Comparison of ENCODE assay signal across 8 cellular contexts in the genomic region with DNA sequence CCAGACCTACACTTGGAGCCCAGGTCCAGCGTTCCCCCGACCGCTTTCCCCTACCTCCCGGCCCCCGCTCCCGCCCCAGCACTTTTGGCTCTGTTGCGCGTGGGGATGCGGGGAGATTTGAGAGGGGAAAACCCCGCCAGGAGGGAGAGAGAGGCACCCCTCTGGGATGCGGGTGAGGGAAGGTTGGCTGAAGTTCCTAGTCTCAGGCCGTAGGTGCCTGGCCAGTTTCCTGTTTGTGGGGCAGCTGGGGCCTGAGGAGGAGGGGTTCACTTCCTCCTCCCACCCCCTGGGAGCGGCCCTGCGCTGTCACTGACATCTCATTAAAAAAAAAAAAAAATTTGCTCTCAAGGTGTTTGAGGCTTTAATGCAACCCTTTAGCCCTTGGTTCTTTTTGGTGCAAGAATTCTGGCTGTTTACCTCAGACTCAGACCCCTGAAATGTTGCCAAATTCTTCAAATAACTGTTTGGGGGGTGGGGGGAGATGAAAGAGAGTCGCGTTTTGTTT. TPM values are rescaled to one million over a fixed set of nuclear protein-coding genes. Genes with fewer than 3 reads are reported as not detected.
DNase-seq lines count a peak whose midpoint lies in the region; ATAC-seq lines count a peak whose summit lies in the region.

No MANE protein-coding gene starts in this region.

- no peaks in the 10 kb centered on the region for H3K9me3 ChIP-seq in iPS-15b (ENCODE audit: control insufficient read depth, insufficient read depth, low read length)

- DNase-seq in activated CD4-positive, alpha-beta T cell treated with anti-CD3 and anti-CD28 coated beads, Interleukin-2, amount 10 ng/mL, durations not matched to agents 24 days and 14 days: no peak
- DNase-seq in activated CD4-positive, alpha-beta T cell treated with anti-CD3 and anti-CD28 coated beads for 1 hour: no peak
- DNase-seq in inferior parietal cortex (ENCODE audit: extremely low spot score): no peak

- peak overlapping the region; percentile 76 for H3K4me3 ChIP-seq in iPS-15b (ENCODE audit: low read depth, low read length)

- intact Hi-C loops in activated CD4-positive, alpha-beta T cell treated with anti-CD3 and anti-CD28 coated beads, Interleukin-2, amount 10 ng/mL, durations not matched to agents 24 days and 14 days (cut with micrococcal nuclease): loop anchor here (5.0 to 10.0 kb wide), 3 partner anchors 217 to 754 kb away; partner anchors contain the start of genes ACAP2 and HES1

- H3K27me3 Mint-ChIP-seq in activated CD4-positive, alpha-beta T cell treated with anti-CD3 and anti-CD28 coated beads, Interleukin-2, amount 10 ng/mL, durations not matched to agents 24 days and 14 days: peaks cover 53% of the 10 kb centered on the region
- H3K27me3 Mint-ChIP-seq in activated naive CD8-positive, alpha-beta T cell: peaks cover 1% of the 10 kb centered on the region
- H3K27me3 Mint-ChIP-seq in stimulated activated memory B cell treated with anti-CD40 and anti-IgM and Interleukin-4, amounts not matched to agents 10 μg/mL and 1 μg/mL and 100 μg/mL, for 72 hours: no peaks in the 10 kb centered on the region

- peaks cover 37% of the 10 kb centered on the region for H3K27me3 ChIP-seq in iPS-15b (ENCODE audit: control insufficient read depth, insufficient read depth, low read length)

- no peaks in the 10 kb centered on the region for H3K9me3 Mint-ChIP-seq in activated CD4-positive, alpha-beta T cell treated with anti-CD3 and anti-CD28 coated beads, Interleukin-2, amount 10 ng/mL, durations not matched to agents 24 days and 14 days
- no peaks in the 10 kb centered on the region for H3K9me3 Mint-ChIP-seq in activated naive CD8-positive, alpha-beta T cell (ENCODE audit: low read depth)
- H3K9me3 Mint-ChIP-seq in stimulated activated memory B cell treated with anti-CD40 and anti-IgM and Interleukin-4, amounts not matched to agents 10 μg/mL and 1 μg/mL and 100 μg/mL, for 72 hours: peaks cover 3% of the 10 kb centered on the region

- no peaks in the 10 kb centered on the region for H3K4me1 ChIP-seq in iPS-15b (ENCODE audit: control insufficient read depth, insufficient read depth, low read length)

- peak overlapping the region; percentile 26 for H3K4me3 Mint-ChIP-seq in activated CD4-positive, alpha-beta T cell treated with anti-CD3 and anti-CD28 coated beads, Interleukin-2, amount 10 ng/mL, durations not matched to agents 24 days and 14 days
- peak overlapping the region; percentile 81 for H3K4me3 Mint-ChIP-seq in activated naive CD8-positive, alpha-beta T cell
- peak overlapping the region; percentile 98 for H3K4me3 Mint-ChIP-seq in stimulated activated memory B cell treated with anti-CD40 and anti-IgM and Interleukin-4, amounts not matched to agents 10 μg/mL and 1 μg/mL and 100 μg/mL, for 72 hours

- H3K27ac Mint-ChIP-seq in activated CD4-positive, alpha-beta T cell treated with anti-CD3 and anti-CD28 coated beads, Interleukin-2, amount 10 ng/mL, durations not matched to agents 24 days and 14 days: no peak overlapping the region
- H3K27ac Mint-ChIP-seq in activated naive CD8-positive, alpha-beta T cell: no peak overlapping the region
- peak overlapping the region; percentile 88 for H3K27ac Mint-ChIP-seq in stimulated activated memory B cell treated with anti-CD40 and anti-IgM and Interleukin-4, amounts not matched to agents 10 μg/mL and 1 μg/mL and 100 μg/mL, for 72 hours

- peaks cover 40% of the 10 kb centered on the region for H3K4me1 Mint-ChIP-seq in activated CD4-positive, alpha-beta T cell treated with anti-CD3 and anti-CD28 coated beads, Interleukin-2, amount 10 ng/mL, durations not matched to agents 24 days and 14 days
- H3K4me1 Mint-ChIP-seq in activated naive CD8-positive, alpha-beta T cell (ENCODE audit: low read depth): peaks cover 43% of the 10 kb centered on the region
- peaks cover 73% of the 10 kb centered on the region for H3K4me1 Mint-ChIP-seq in stimulated activated memory B cell treated with anti-CD40 and anti-IgM and Interleukin-4, amounts not matched to agents 10 μg/mL and 1 μg/mL and 100 μg/mL, for 72 hours

- peaks cover 2% of the 10 kb centered on the region for H3K36me3 Mint-ChIP-seq in activated CD4-positive, alpha-beta T cell treated with anti-CD3 and anti-CD28 coated beads, Interleukin-2, amount 10 ng/mL, durations not matched to agents 24 days and 14 days (ENCODE audit: low read depth)
- no peaks in the 10 kb centered on the region for H3K36me3 Mint-ChIP-seq in activated naive CD8-positive, alpha-beta T cell
- peaks cover 4% of the 10 kb centered on the region for H3K36me3 Mint-ChIP-seq in stimulated activated memory B cell treated with anti-CD40 and anti-IgM and Interleukin-4, amounts not matched to agents 10 μg/mL and 1 μg/mL and 100 μg/mL, for 72 hours

- no peak overlapping the region for H3K9ac ChIP-seq in iPS-15b (ENCODE audit: low read depth, low read length)

- H3K36me3 ChIP-seq in iPS-15b (ENCODE audit: control insufficient read depth, insufficient read depth, low read length): no peaks in the 10 kb centered on the region

- ATAC-seq in HG03520 (IDR thresholded peaks at IDR 0.05; ENCODE audit: unreplicated experiment): peak; percentile 23
- ATAC-seq in stimulated activated memory B cell treated with anti-CD40 and anti-IgM and Interleukin-4, amounts not matched to agents 10 μg/mL and 1 μg/mL and 100 μg/mL, for 72 hours: peak; percentile 69
- no peak for ATAC-seq in activated CD4-positive, CD25-positive, alpha-beta regulatory T cell treated with anti-CD3 and anti-CD28 coated beads, Interleukin-2, amount 50 U/mL, for 24 hours

RNA-seq across cellular contexts. Expression of gene FAM43A, which starts 2.6 kb away (rescaled TPM):
- total RNA-seq in activated CD4-positive, alpha-beta T cell treated with anti-CD3 and anti-CD28 coated beads, Interleukin-2, amount 10 ng/mL, durations not matched to agents 24 days and 14 days: 7.0 TPM in 2 replicates

RNA-seq across cellular contexts. Expression of gene LSG1, which starts 16.3 kb away (rescaled TPM):
- total RNA-seq in activated CD4-positive, alpha-beta T cell treated with anti-CD3 and anti-CD28 coated beads, Interleukin-2, amount 10 ng/mL, durations not matched to agents 24 days and 14 days: 59.0 and 60.2 TPM in 2 replicates

RNA-seq across cellular contexts. Expression of gene TMEM44, which starts 55.0 kb away (rescaled TPM):
- 2.4 and 2.8 TPM in 2 replicates for total RNA-seq in activated CD4-positive, alpha-beta T cell treated with anti-CD3 and anti-CD28 coated beads, Interleukin-2, amount 10 ng/mL, durations not matched to agents 24 days and 14 days

Comparison
In these comparisons a context has a peak if more than half of its experiments do, and no peak if none do; other contexts are left out.
1. H3K4me3 Mint-ChIP-seq: peak in every context shown above with its lines; median percentile 98 in stimulated activated memory B cell treated with anti-CD40 and anti-IgM and Interleukin-4, amounts not matched to agents 10 μg/mL and 1 μg/mL and 100 μg/mL, for 72 hours; 81 in activated naive CD8-positive, alpha-beta T cell; 26 in activated CD4-positive, alpha-beta T cell treated with anti-CD3 and anti-CD28 coated beads, Interleukin-2, amount 10 ng/mL, durations not matched to agents 24 days and 14 days.
2. ATAC-seq: peak in HG03520 (single experiment) and stimulated activated memory B cell treated with anti-CD40 and anti-IgM and Interleukin-4, amounts not matched to agents 10 μg/mL and 1 μg/mL and 100 μg/mL, for 72 hours (single experiment); none in activated CD4-positive, CD25-positive, alpha-beta regulatory T cell treated with anti-CD3 and anti-CD28 coated beads, Interleukin-2, amount 50 U/mL, for 24 hours (0 of 2).